ENCODE assay signal across 26 cellular contexts in the genomic region with DNA sequence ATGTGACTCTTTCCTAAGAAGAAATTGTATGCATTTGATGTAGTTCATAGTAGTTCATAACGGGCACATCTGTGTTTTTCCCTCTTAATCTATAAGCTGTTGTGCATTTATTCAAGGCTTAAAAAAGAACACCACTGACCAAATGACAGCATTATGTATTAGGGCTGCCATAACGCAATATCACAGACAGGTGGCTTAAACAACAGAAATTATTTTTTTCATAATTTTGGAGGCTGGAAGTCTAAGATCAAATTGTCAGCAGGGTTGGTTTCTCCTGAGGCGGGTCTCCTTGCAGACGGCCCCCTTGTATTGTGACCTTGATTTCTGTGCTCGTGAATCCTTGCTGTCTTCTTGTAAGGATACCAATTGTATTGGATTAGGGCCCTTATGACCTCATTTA. TPM values are rescaled to one million over a fixed set of nuclear protein-coding genes. Genes with fewer than 3 reads are reported as not detected.
DNase-seq lines count a peak whose midpoint lies in the region; ATAC-seq and TF ChIP-seq lines count a peak whose summit lies in the region.
"Had no signal": no experiment of that assay in that cellular context is flagged by ENCODE, and none has a peak within 500 bp of the region (broad histone marks: within the 10 kb centered on the region; RNA-seq: fewer than 3 reads in every experiment).

No MANE protein-coding gene starts in this region.

- RAD21 ChIA-PET in HCT116 (lab: Charles Lee; ENCODE audit: low non-redundant PET in 1 of 2, low total read pairs in 2 of 2, uncharacterized antibody in 2 of 2, unreplicated experiment in 2 of 2) = no interaction called here

- ATAC-seq in HCT116 (no peak), GM19035 (IDR thresholded peaks at IDR 0.05; ENCODE audit: unreplicated experiment) (no peak), HG03521 (IDR thresholded peaks at IDR 0.05; ENCODE audit: unreplicated experiment) (no peak)
- ATAC-seq: activated CD4-positive, alpha-beta T cell treated with anti-CD3 and anti-CD28 coated beads for 36 hours; stimulated activated memory B cell treated with anti-CD40 and anti-IgM and Interleukin-4, amounts not matched to agents 10 μg/mL and 1 μg/mL and 100 μg/mL, for 72 hours had no signal

- H2AFZ ChIP-seq in HCT116 (ENCODE audit: low read depth, low read length, poor library complexity, severe bottlenecking) (peak overlapping the region; percentile 27), neural progenitor cell (replicated peaks) (no peak overlapping the region)

- peaks cover 5% of the 10 kb centered on the region for H3K27me3 Mint-ChIP-seq in neural progenitor cell (ENCODE audit: insufficient read depth, low read depth)
- H3K27me3 Mint-ChIP-seq: activated CD4-positive, alpha-beta T cell treated with anti-CD3 and anti-CD28 coated beads for 36 hours had no signal

- no peak for TF ChIP-seq RAD21 in HCT116 (IDR thresholded peaks at IDR 0.05; ENCODE audit: low read depth)

- H3K9me3 Mint-ChIP-seq in neural progenitor cell = no peaks in the 10 kb centered on the region
- H3K9me3 Mint-ChIP-seq: stimulated activated memory B cell treated with anti-CD40 and anti-IgM and Interleukin-4, amounts not matched to agents 10 μg/mL and 1 μg/mL and 100 μg/mL, for 72 hours had no signal

- in situ Hi-C loops in brain microvascular endothelial cell (cut with HindIII; ENCODE audit: low pct_ligation_motif_present, low sequenced_read_pairs) = no loop called here

- H4K20me1 ChIP-seq in HCT116 (ENCODE audit: insufficient read depth) (no peaks in the 10 kb centered on the region), neural progenitor cell (ENCODE audit: low read depth) (no peaks in the 10 kb centered on the region)

- CTCF ChIA-PET in HCT116 (lab: Charles Lee) = interaction anchor here (1.1 kb wide), 1 partner anchor 8 kb away, joined by 3 read pairs; no protein-coding TSS in a partner anchor

- H3K9me3 ChIP-seq in HCT116 (ENCODE audit: control insufficient read depth in 1 of 2, insufficient read depth in 1 of 2, low read depth in 1 of 2, low read length in 2 of 2) (no peaks in the 10 kb centered on the region), neural progenitor cell (ENCODE audit: low read depth) (no peaks in the 10 kb centered on the region)
- H3K9me3 ChIP-seq: neutrophil, tibial artery had no signal

- TF ChIP-seq CTCF in HCT116 (IDR thresholded peaks at IDR 0.05 in 2 of 3, conservative IDR thresholded peaks at IDR 0.05 in 1 of 3; ENCODE audit: borderline replicate concordance in 1 of 3, insufficient read depth in 1 of 3, low read depth in 2 of 3, low read length in 2 of 3) (peak in 2 of 3 experiments; percentile 12 to 20; a peak in 1 of 6 replicates), brain microvascular endothelial cell (IDR thresholded peaks at IDR 0.05; ENCODE audit: low read depth, low read length, missing control alignments) (peak; percentile 6), neural progenitor cell (IDR thresholded peaks at IDR 0.05) (no peak)

- no peak overlapping the region for H3K27ac ChIP-seq in HCT116 (ENCODE audit: low read depth, low read length)
- H3K27ac ChIP-seq in brain microvascular endothelial cell = no peak overlapping the region
- H3K27ac ChIP-seq in neural progenitor cell = no peak overlapping the region
- H3K27ac ChIP-seq: neutrophil, tibial artery had no signal

- H3K4me3 Mint-ChIP-seq in neural progenitor cell = peak overlapping the region; percentile 57
- H3K4me3 Mint-ChIP-seq: activated CD4-positive, alpha-beta T cell treated with anti-CD3 and anti-CD28 coated beads for 36 hours; stimulated activated memory B cell treated with anti-CD40 and anti-IgM and Interleukin-4, amounts not matched to agents 10 μg/mL and 1 μg/mL and 100 μg/mL, for 72 hours had no signal

- peaks cover 8% of the 10 kb centered on the region for H3F3A ChIP-seq in neural progenitor cell (ENCODE audit: low read depth)

- peaks cover 12 to 19% of the 10 kb centered on the region in 2 experiments; a peak in 3 of 4 replicates for H3K4me1 ChIP-seq in HCT116 (ENCODE audit: control insufficient read depth in 1 of 2, insufficient read depth in 2 of 2, low read length in 2 of 2)
- H3K4me1 ChIP-seq in neural progenitor cell = peaks cover 17% of the 10 kb centered on the region

- DNase-seq in HCT116 (ENCODE audit: low read depth, low spot score) (no peak), NAMALWA (ENCODE audit: low spot score) (peak; percentile 58), brain microvascular endothelial cell (no peak), neural progenitor cell (ENCODE audit: low spot score) (no peak), T-helper 1 cell (no peak), NOMO-1 treated with DMSO at 0.1 percent for 48 hours (lab: John Stamatoyannopoulos, UW; ENCODE audit: unreplicated experiment) (no peak)
- DNase-seq: activated CD4-positive, alpha-beta T cell treated with anti-CD3 and anti-CD28 coated beads for 36 hours; activated CD8-positive, alpha-beta memory T cell treated with anti-CD3 and anti-CD28 coated beads, Interleukin-2, amount 50 U/mL, for 48 hours; activated gamma-delta T cell; anterior cingulate cortex; GOT3; NCI-H1092; NCI-H2081 treated with DMSO at 0.1 percent for 48 hours; NCI-H510A treated with DMSO at 0.1 percent for 48 hours; stimulated activated CD4-positive, alpha-beta T cell treated with anti-CD3 and anti-CD28 coated beads, Interleukin-15, amount 100 ng/mL, for 24 hours; tibial artery had no signal

- POLR2A ChIA-PET in HCT116 (lab: Charles Lee) = no interaction called here

- no peak overlapping the region for H3K4me2 ChIP-seq in HCT116 (ENCODE audit: low read length)
- H3K4me2 ChIP-seq in neural progenitor cell = no peak overlapping the region

- peak overlapping the region; percentile 79 for H3K27ac Mint-ChIP-seq in neural progenitor cell
- H3K27ac Mint-ChIP-seq: activated CD4-positive, alpha-beta T cell treated with anti-CD3 and anti-CD28 coated beads for 36 hours; stimulated activated memory B cell treated with anti-CD40 and anti-IgM and Interleukin-4, amounts not matched to agents 10 μg/mL and 1 μg/mL and 100 μg/mL, for 72 hours had no signal

- H3K4me3 ChIP-seq in HCT116 (replicated peaks in 1 of 2; ENCODE audit: low read depth in 1 of 2, low read length in 2 of 2) (no peak overlapping the region), brain microvascular endothelial cell (ENCODE audit: low read depth, low read length) (no peak overlapping the region), neural progenitor cell (no peak overlapping the region)
- H3K4me3 ChIP-seq: tibial artery had no signal

- BruUV-seq in HCT116 (replicated peaks; lab: Mats Ljungman, UMichigan) = no TSS peak

- intact Hi-C loops in HCT116 (cut with micrococcal nuclease) = no loop called here

- H3K36me3 Mint-ChIP-seq in neural progenitor cell = peaks cover 10% of the 10 kb centered on the region

- H3K36me3 ChIP-seq in HCT116 (ENCODE audit: control insufficient read depth in 1 of 2, insufficient read depth in 2 of 2, low read length in 2 of 2) (peaks cover 9 to 13% of the 10 kb centered on the region in 2 experiments; a peak in 3 of 4 replicates), brain microvascular endothelial cell (replicated peaks) (peaks cover 10% of the 10 kb centered on the region), neural progenitor cell (peaks cover 15% of the 10 kb centered on the region)

- H3K27me3 ChIP-seq in HCT116 (ENCODE audit: insufficient read depth, low read length) (no peaks in the 10 kb centered on the region), brain microvascular endothelial cell (replicated peaks) (no peaks in the 10 kb centered on the region), neural progenitor cell (no peaks in the 10 kb centered on the region)
- H3K27me3 ChIP-seq: neutrophil, tibial artery had no signal

- H3K9ac ChIP-seq in HCT116 (ENCODE audit: low read length) (no peak overlapping the region), neural progenitor cell (no peak overlapping the region)

- H3K9me2 ChIP-seq in HCT116 (ENCODE audit: insufficient read depth) = no peaks in the 10 kb centered on the region

- peaks cover 37% of the 10 kb centered on the region for H3K4me1 Mint-ChIP-seq in neural progenitor cell

- H3K79me2 ChIP-seq in HCT116 (ENCODE audit: insufficient read depth, low read length) (peaks cover 29% of the 10 kb centered on the region), neural progenitor cell (ENCODE audit: low read depth) (peaks cover 24% of the 10 kb centered on the region)

- TF ChIP-seq POLR2A in HCT116 (IDR thresholded peaks at IDR 0.05; ENCODE audit: borderline replicate concordance, extremely low read depth, insufficient read depth, insufficient read length) = no peak

TF ChIP-seq in HCT116, 20 proteins besides CTCF, POLR2A, EP300 and RAD21 (continues in another document):
- TF ChIP-seq, protein P1, sequence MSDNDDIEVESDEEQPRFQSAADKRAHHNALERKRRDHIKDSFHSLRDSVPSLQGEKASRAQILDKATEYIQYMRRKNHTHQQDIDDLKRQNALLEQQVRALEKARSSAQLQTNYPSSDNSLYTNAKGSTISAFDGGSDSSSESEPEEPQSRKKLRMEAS (IDR thresholded peaks at IDR 0.05) = no peak
- TF ChIP-seq CEBPB (IDR thresholded peaks at IDR 0.05; ENCODE audit: low read depth) (no peak), EGR1 (IDR thresholded peaks at IDR 0.05; ENCODE audit: low read depth) (no peak), FOSL1 (IDR thresholded peaks at IDR 0.05; ENCODE audit: low read depth) (no peak), JUND (IDR thresholded peaks at IDR 0.05) (no peak), EZH2 (IDR thresholded peaks at IDR 0.05) (no peak)
- TF ChIP-seq, protein P2, sequence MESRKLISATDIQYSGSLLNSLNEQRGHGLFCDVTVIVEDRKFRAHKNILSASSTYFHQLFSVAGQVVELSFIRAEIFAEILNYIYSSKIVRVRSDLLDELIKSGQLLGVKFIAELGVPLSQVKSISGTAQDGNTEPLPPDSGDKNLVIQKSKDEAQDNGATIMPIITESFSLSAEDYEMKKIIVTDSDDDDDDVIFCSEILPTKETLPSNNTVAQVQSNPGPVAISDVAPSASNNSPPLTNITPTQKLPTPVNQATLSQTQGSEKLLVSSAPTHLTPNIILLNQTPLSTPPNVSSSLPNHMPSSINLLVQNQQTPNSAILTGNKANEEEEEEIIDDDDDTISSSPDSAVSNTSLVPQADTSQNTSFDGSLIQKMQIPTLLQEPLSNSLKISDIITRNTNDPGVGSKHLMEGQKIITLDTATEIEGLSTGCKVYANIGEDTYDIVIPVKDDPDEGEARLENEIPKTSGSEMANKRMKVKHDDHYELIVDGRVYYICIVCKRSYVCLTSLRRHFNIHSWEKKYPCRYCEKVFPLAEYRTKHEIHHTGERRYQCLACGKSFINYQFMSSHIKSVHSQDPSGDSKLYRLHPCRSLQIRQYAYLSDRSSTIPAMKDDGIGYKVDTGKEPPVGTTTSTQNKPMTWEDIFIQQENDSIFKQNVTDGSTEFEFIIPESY (IDR thresholded peaks at IDR 0.05; ENCODE audit: extremely low read depth, insufficient replicate concordance, low read length) = no peak

RNA-seq across cellular contexts. Expression of a gene that starts 0.6 kb away (rescaled TPM):
- total RNA-seq in HCT116 (2021; ENCODE audit: unreplicated experiment) = not detected
- polyA plus RNA-seq in HCT116 (2012) = not detected in 2 replicates
- not detected in 2 replicates for total RNA-seq in neural progenitor cell (ENCODE audit: low replicate concordance)
- total RNA-seq: activated CD4-positive, alpha-beta T cell treated with anti-CD3 and anti-CD28 coated beads for 36 hours; chondrocyte; kidney epithelial cell; renal cortical epithelial cell had no signal

RNA-seq across cellular contexts. Expression of a gene that starts 1.8 kb away (rescaled TPM):
- 35.8 TPM for total RNA-seq in HCT116 (2021; ENCODE audit: unreplicated experiment)
- polyA plus RNA-seq in HCT116 (2012) = 14.3 and 20.1 TPM in 2 replicates
- 33.1 and 38.9 TPM in 2 replicates for total RNA-seq in neural progenitor cell (ENCODE audit: low replicate concordance)

RNA-seq across cellular contexts. Expression of a gene that starts 59.6 kb away (rescaled TPM):
- 1.5 TPM for total RNA-seq in HCT116 (2021; ENCODE audit: unreplicated experiment)
- polyA plus RNA-seq in HCT116 (2012) = 0.05 TPM in 1 of 2 replicates, not detected in the other
- 0.65 and 0.82 TPM in 2 replicates for total RNA-seq in neural progenitor cell (ENCODE audit: low replicate concordance)
- total RNA-seq: chondrocyte, fibroblast of villous mesenchyme, kidney epithelial cell, renal cortical epithelial cell, SK-MEL-5 had no signal
- polyA plus RNA-seq: BJ had no signal
